ENCODE assay signal across 8 cellular contexts in genomic region chr17:81733507-81734404, GRCh38. TPM values are rescaled to one million over a fixed set of nuclear protein-coding genes. Genes with fewer than 3 reads are reported as not detected.
DNase-seq lines count a peak whose midpoint lies in the region; ATAC-seq and TF ChIP-seq lines count a peak whose summit lies in the region.

No MANE protein-coding gene starts in this region.

- H3K79me1 ChIP-seq in IMR-90 (ENCODE audit: low read depth in 1 of 2, low read length in 2 of 2), result no peaks in the 10 kb centered on the region

- no peaks in the 10 kb centered on the region for H3K9me3 Mint-ChIP-seq in naive B cell

- no peak overlapping the region for H3K56ac ChIP-seq in IMR-90 (ENCODE audit: extremely low read depth, insufficient read depth, low read length)

- no peak overlapping the region for H4K8ac ChIP-seq in IMR-90 (ENCODE audit: low read depth in 2 of 2, low read length in 2 of 2)

- H2BK15ac ChIP-seq in IMR-90 (ENCODE audit: low read depth, low read length), result no peak overlapping the region

- H3K4me2 ChIP-seq in IMR-90 (ENCODE audit: low read depth, low read length) (no peak overlapping the region), OCI-LY3 (ENCODE audit: low read length) (peak overlapping the region; percentile 43)

- H2AK9ac ChIP-seq in IMR-90 (replicated peaks; ENCODE audit: low read depth, low read length, poor library complexity), result peak overlapping the region; percentile 90

- H3K9me3 ChIP-seq in IMR-90 (ENCODE audit: control insufficient read depth, insufficient read depth, low read length) (no peaks in the 10 kb centered on the region), OCI-LY3 (ENCODE audit: insufficient read depth, low read length) (no peaks in the 10 kb centered on the region)

- H4K5ac ChIP-seq in IMR-90 (ENCODE audit: low read depth, low read length), result no peak overlapping the region

- H3K4me1 Mint-ChIP-seq in naive B cell, result peaks cover 11 to 17% (median 11%) of the 10 kb centered on the region in 3 donors

- no peak overlapping the region for H2AK5ac ChIP-seq in IMR-90 (ENCODE audit: low read depth, low read length)

- peaks cover 21 to 53% (median 33%) of the 10 kb centered on the region in 3 donors for H3K27me3 Mint-ChIP-seq in naive B cell

- no peak overlapping the region for H3K18ac ChIP-seq in IMR-90 (ENCODE audit: low read depth, low read length)

- H3K4ac ChIP-seq in IMR-90 (ENCODE audit: low read depth, low read length), result no peak overlapping the region

- TF ChIP-seq RAD21 in IMR-90 (IDR thresholded peaks at IDR 0.05; ENCODE audit: low read length), result peak; percentile 96

- no peak overlapping the region for H3K14ac ChIP-seq in IMR-90 (replicated peaks; ENCODE audit: low read depth, low read length)

- H3K36me3 Mint-ChIP-seq in naive B cell, result no peaks in the 10 kb centered on the region

- no peak overlapping the region for H3K4me3 Mint-ChIP-seq in naive B cell

- no peak overlapping the region for H3K9ac ChIP-seq in IMR-90 (ENCODE audit: low read depth, low read length)
- H3K9ac ChIP-seq in OCI-LY3 (ENCODE audit: low read length), result no peak overlapping the region

- TF ChIP-seq POLR2A in IMR-90 (IDR thresholded peaks at IDR 0.05; ENCODE audit: low read depth, low read length) (no peak), erythroblast (IDR thresholded peaks at IDR 0.05; ENCODE audit: low read length) (no peak)

- dilution Hi-C loops in IMR-90 (cut with HindIII; ENCODE audit: low sequenced_read_pairs, unreplicated experiment), result no loop called here

- H3K36me3 ChIP-seq in IMR-90 (ENCODE audit: control insufficient read depth, insufficient read depth, low read length) (no peaks in the 10 kb centered on the region), OCI-LY3 (replicated peaks; ENCODE audit: low read depth, low read length) (no peaks in the 10 kb centered on the region)

- ATAC-seq in IMR-90 (ENCODE audit: low read depth) (peak; percentile 99), naive B cell (ENCODE audit: low read depth in 2 of 2) (peak; percentile 60 to 61), HG03565 (IDR thresholded peaks at IDR 0.05; ENCODE audit: unreplicated experiment) (no peak)
- ATAC-seq in stimulated activated naive CD8-positive, alpha-beta T cell treated with anti-CD3 and anti-CD28 coated beads, Interleukin-15, Interleukin-2, amounts not matched to agents 100 U/mL and 50 U/mL, for 24 hours, result peak; percentile 82

- H3K27me3 ChIP-seq in IMR-90 (ENCODE audit: control insufficient read depth, insufficient read depth, low read length), result no peaks in the 10 kb centered on the region; the same call in 1 of the 2 replicates
- peaks cover 23% of the 10 kb centered on the region for H3K27me3 ChIP-seq in OCI-LY3 (ENCODE audit: low read depth, low read length)

- POLR2A ChIA-PET in IMR-90 (lab: Charles Lee; ENCODE audit: unreplicated experiment), result no interaction called here

- H4K20me1 ChIP-seq in IMR-90 (ENCODE audit: insufficient read depth, low read length) (no peaks in the 10 kb centered on the region; the same call in 1 of the 2 replicates), OCI-LY3 (ENCODE audit: insufficient read depth, low read length) (no peaks in the 10 kb centered on the region)

- BruUV-seq in IMR-90 (replicated peaks; lab: Mats Ljungman, UMichigan), result no TSS peak

- WGBS in IMR-90 (ENCODE audit: extremely low coverage in 2 of 2, insufficient read length in 1 of 2), 2 experiments, result 54% methylated on average over 13 of the region's 32 CpGs; no CpG with 5 or more reads in 1 of the 2 experiments

- no peak overlapping the region for H2BK20ac ChIP-seq in IMR-90 (ENCODE audit: low read depth, low read length)

- H3K4me3 ChIP-seq in IMR-90 (ENCODE audit: insufficient read depth, low read depth, low read length), result no peak overlapping the region
- 0 out of 2 replicates have a peak overlapping the region, but pooled peaks have one; percentile 13 for H3K4me3 ChIP-seq in OCI-LY3 (ENCODE audit: low read length)

- H2BK120ac ChIP-seq in IMR-90 (ENCODE audit: low read depth, low read length), result no peak overlapping the region

- H2AFZ ChIP-seq in IMR-90 (replicated peaks; ENCODE audit: low read length, poor library complexity) (peak overlapping the region; percentile 70), OCI-LY3 (ENCODE audit: low read depth, low read length) (no peak overlapping the region)

- no peak overlapping the region for H3K23ac ChIP-seq in IMR-90 (ENCODE audit: low read depth, low read length)

- H3K9me1 ChIP-seq in IMR-90 (ENCODE audit: insufficient read depth, low read length), result peaks cover 3% of the 10 kb centered on the region; the same call in 1 of the 2 replicates

- H3K27ac ChIP-seq in IMR-90 (ENCODE audit: insufficient read depth, low read length), result no peak overlapping the region
- H3K27ac ChIP-seq in OCI-LY3 (ENCODE audit: low read length), result no peak overlapping the region

- no peak overlapping the region for H2BK5ac ChIP-seq in IMR-90 (ENCODE audit: low read depth, low read length, poor library complexity, severe bottlenecking)

- no peak overlapping the region for H4K91ac ChIP-seq in IMR-90 (ENCODE audit: insufficient read depth, low read depth, low read length)

- CTCF ChIA-PET in IMR-90 (lab: Yijun Ruan, JAX), result no interaction called here

- DNase-seq in DMS53 (lab: John Stamatoyannopoulos, UW) (peak; percentile 93), IMR-90 (peak; percentile 55), activated T-cell treated with anti-CD3 and anti-CD28 coated beads for 24 hours (ENCODE audit: low read depth) (peak; percentile 56), erythroblast (lab: John Stamatoyannopoulos, UW) (peak; percentile 70 to 80), naive B cell (peak; percentile 40)
- DNase-seq in stimulated activated naive CD8-positive, alpha-beta T cell treated with anti-CD3 and anti-CD28 coated beads, Interleukin-15, Interleukin-2, amounts not matched to agents 100 U/mL and 50 U/mL, for 24 hours, result peak; percentile 81

- in situ Hi-C loops in IMR-90 (cut with MboI; ENCODE audit: low sequenced_read_pairs), result no loop called here

- H3K4me1 ChIP-seq in IMR-90 (ENCODE audit: control insufficient read depth, insufficient read depth, low read length), result peaks cover 5% of the 10 kb centered on the region
- H3K4me1 ChIP-seq in OCI-LY3 (ENCODE audit: low read length), result peaks cover 29% of the 10 kb centered on the region

- intact Hi-C loops in IMR-90 (cut with micrococcal nuclease), result loop anchor here (1.0 kb wide), 1 partner anchor 128 kb away; no protein-coding TSS in a partner anchor

- no peaks in the 10 kb centered on the region for H3K79me2 ChIP-seq in OCI-LY3 (ENCODE audit: low read length)

- no peak overlapping the region for H3K27ac Mint-ChIP-seq in naive B cell

- TF ChIP-seq CTCF in IMR-90 (conservative IDR thresholded peaks at IDR 0.05; ENCODE audit: low read depth, low read length), result peak; percentile 94
- TF ChIP-seq CTCF in OCI-LY3 (IDR thresholded peaks at IDR 0.05; ENCODE audit: low read depth, low read length), result peak; percentile 87

TF ChIP-seq in IMR-90, 13 proteins besides CTCF, POLR2A, EP300 and RAD21 (continues in another document):
- TF ChIP-seq RCOR1 (IDR thresholded peaks at IDR 0.05; ENCODE audit: insufficient replicate concordance, low read length) (peak; percentile 18), ELK1 (IDR thresholded peaks at IDR 0.05; ENCODE audit: borderline replicate concordance, low read depth, low read length) (no peak), MXI1 (IDR thresholded peaks at IDR 0.05; ENCODE audit: borderline replicate concordance, low read depth, low read length) (no peak), RFX5 (IDR thresholded peaks at IDR 0.05; ENCODE audit: low read depth, low read length) (no peak), CEBPB (IDR thresholded peaks at IDR 0.05; ENCODE audit: low read depth, low read length) (no peak), CHD1 (IDR thresholded peaks at IDR 0.05; ENCODE audit: low read depth, low read length) (no peak), BHLHE40 (IDR thresholded peaks at IDR 0.05; ENCODE audit: low read depth, low read length) (no peak), NFE2L2 (IDR thresholded peaks at IDR 0.05; ENCODE audit: low read depth, low read length) (no peak), FOS (IDR thresholded peaks at IDR 0.05; ENCODE audit: low read depth, low read length) (no peak), SMC3 (IDR thresholded peaks at IDR 0.05; ENCODE audit: low read depth, low read length) (peak; percentile 82), MAFK (IDR thresholded peaks at IDR 0.05; ENCODE audit: low read depth, low read length) (no peak)

RNA-seq across cellular contexts. Expression of gene SLC25A10, which starts 21.7 kb away (rescaled TPM):
- 12.2 and 14.9 TPM in 2 replicates for total RNA-seq in IMR-90 (2012; rRNA removed)
- polyA plus RNA-seq in IMR-90 (2012; rRNA removed) (19.0 and 20.2 TPM in 2 replicates), naive B cell (ENCODE audit: low read depth in 6 of 6) (1 to 10 TPM in 4 of 6 donors, under 1 TPM in 1, not detected in 1; 0.92 to 5.0 (median 2.3) TPM)
- 7.7 and 16.1 TPM in 2 replicates for polyA plus RNA-seq in IMR-90 (2012; cell fraction: cytosol; rRNA removed)
- 9.4 and 24.8 TPM in 2 replicates for polyA plus RNA-seq in IMR-90 (2012; cell fraction: nucleus; rRNA removed; ENCODE audit: low replicate concordance)

RNA-seq across cellular contexts. Expression of gene MRPL12, which starts 30.6 kb away (rescaled TPM):
- 17.2 and 17.5 TPM in 2 replicates for total RNA-seq in IMR-90 (2012; rRNA removed)
- polyA plus RNA-seq in IMR-90 (2012; rRNA removed), result 111 and 127 TPM in 2 replicates
- polyA plus RNA-seq in IMR-90 (2012; cell fraction: cytosol; rRNA removed), result 140 and 156 TPM in 2 replicates
- 32.1 and 54.9 TPM in 2 replicates for polyA plus RNA-seq in IMR-90 (2012; cell fraction: nucleus; rRNA removed; ENCODE audit: low replicate concordance)
- 10 to 100 TPM; 33.7 to 51.6 (median 42.3) TPM for polyA plus RNA-seq in naive B cell (ENCODE audit: low read depth in 6 of 6)

RNA-seq across cellular contexts. Expression of gene HGS, which starts 49.9 kb away (rescaled TPM):
- total RNA-seq in IMR-90 (2012; rRNA removed), result 49.4 and 52.5 TPM in 2 replicates
- polyA plus RNA-seq in IMR-90 (2012; rRNA removed) (137 and 169 TPM in 2 replicates), naive B cell (ENCODE audit: low read depth in 6 of 6) (10 to 100 TPM; 11.3 to 47.6 (median 21.7) TPM)
- 46.1 and 98.2 TPM in 2 replicates for polyA plus RNA-seq in IMR-90 (2012; cell fraction: cytosol; rRNA removed)
- polyA plus RNA-seq in IMR-90 (2012; cell fraction: nucleus; rRNA removed; ENCODE audit: low replicate concordance), result 423 and 1,279 TPM in 2 replicates

RNA-seq across cellular contexts. Expression of gene ARL16, which starts 50.2 kb away (rescaled TPM):
- 42.8 and 51.1 TPM in 2 replicates for total RNA-seq in IMR-90 (2012; rRNA removed)
- 77.9 and 83.1 TPM in 2 replicates for polyA plus RNA-seq in IMR-90 (2012; rRNA removed)
- polyA plus RNA-seq in IMR-90 (2012; cell fraction: cytosol; rRNA removed), result 73.3 and 116 TPM in 2 replicates
- 130 and 139 TPM in 2 replicates for polyA plus RNA-seq in IMR-90 (2012; cell fraction: nucleus; rRNA removed; ENCODE audit: low replicate concordance)
- polyA plus RNA-seq in naive B cell (ENCODE audit: low read depth in 6 of 6), result 100 to 1,000 TPM in 1 of 6 donors, 10 to 100 TPM in 5; 32.8 to 101 (median 37.6) TPM

Comparison
In these comparisons a context has a peak if more than half of its experiments do, and no peak if none do; other contexts are left out.
1. DNase-seq: peak in every context shown above with its lines; median percentile 93 in DMS53; 81 in stimulated activated naive CD8-positive, alpha-beta T cell treated with anti-CD3 and anti-CD28 coated beads, Interleukin-15, Interleukin-2, amounts not matched to agents 100 U/mL and 50 U/mL, for 24 hours; 75 in erythroblast; 56 in activated T-cell treated with anti-CD3 and anti-CD28 coated beads for 24 hours; 55 in IMR-90; 40 in naive B cell.